Comparison of ENCODE assay signal across 8 cellular contexts in the genomic region with DNA sequence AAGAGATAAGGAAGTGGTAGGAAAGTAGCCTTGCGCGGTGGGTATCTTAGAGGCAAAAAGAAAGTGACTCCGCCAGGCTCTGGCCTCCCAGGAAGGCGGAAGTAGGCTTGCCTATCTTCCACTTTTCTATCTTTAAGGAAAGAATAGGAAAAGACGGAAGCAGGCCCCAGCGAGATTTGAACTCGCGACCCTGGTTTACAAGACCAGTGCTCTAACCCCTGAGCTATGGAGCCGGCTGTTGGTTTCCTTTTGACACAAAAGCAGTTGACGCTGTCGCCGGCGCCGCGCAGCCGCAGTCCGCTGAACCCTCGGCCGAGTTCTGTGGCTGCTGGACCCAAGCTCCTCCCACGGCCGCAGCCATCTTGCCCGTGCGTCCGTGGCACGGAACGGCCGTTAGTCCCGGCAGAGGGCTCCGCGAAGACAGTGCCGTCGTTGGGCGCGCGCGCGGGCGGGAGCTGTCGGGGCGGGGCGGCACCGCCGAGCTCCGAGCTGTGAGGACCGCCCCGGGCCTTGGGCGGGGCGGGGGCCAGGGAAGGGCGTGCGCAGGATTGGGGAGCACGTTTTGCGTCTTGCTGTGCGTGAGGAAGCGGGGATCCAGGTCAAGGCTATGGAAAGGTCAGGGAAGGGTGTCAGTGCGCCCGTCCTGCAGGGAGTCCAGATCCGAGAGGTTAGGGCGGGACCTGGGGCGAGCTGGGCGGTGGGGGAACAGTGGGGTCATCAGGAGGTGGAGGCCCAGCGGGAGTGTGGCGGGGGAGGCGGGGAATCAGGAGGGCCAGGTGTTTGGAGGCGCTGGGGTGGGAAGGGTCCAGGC. TPM values are rescaled to one million over a fixed set of nuclear protein-coding genes. Genes with fewer than 3 reads are reported as not detected.
DNase-seq lines count a peak whose midpoint lies in the region; ATAC-seq, FAIRE-seq and TF ChIP-seq lines count a peak whose summit lies in the region.

No MANE protein-coding gene starts in this region.

- in situ Hi-C loops in HepG2 (cut with HindIII; ENCODE audit: extremely low pct_ligation_motif_present, low pct_unique_long_range_greater_than_20kb), result no loop called here

- H4K20me1 ChIP-seq in HepG2 (ENCODE audit: insufficient read depth, low read length), result no peaks in the 10 kb centered on the region

- H3K27me3 ChIP-seq in HepG2 (ENCODE audit: control insufficient read depth in 1 of 2, insufficient read depth in 2 of 2, low read length in 2 of 2), result no peaks in the 10 kb centered on the region; a peak in 1 of 5 replicates

- BruUV-seq in HepG2 (replicated peaks; lab: Mats Ljungman, UMichigan), result no TSS peak

- peak in 1 of 2 experiments; percentile 51; a peak in 1 of 4 replicates for TF ChIP-seq POLR2A in HepG2 (IDR thresholded peaks at IDR 0.05; ENCODE audit: insufficient read depth in 1 of 2, low read depth in 2 of 2, low read length in 2 of 2)

- TF ChIP-seq CTCF in WI38 (IDR thresholded peaks at IDR 0.05; ENCODE audit: low read depth, low read length), result no peak
- TF ChIP-seq CTCF in HepG2 (CRISPR knock-in tag; IDR thresholded peaks at IDR 0.05), result peak; percentile 53

- CTCF ChIA-PET in HepG2 (lab: Yijun Ruan, JAX; ENCODE audit: low intra/inter-chr PET ratio, low total read pairs), result no interaction called here

- peak overlapping the region; percentile 85 for H3K9ac ChIP-seq in HepG2 (ENCODE audit: insufficient read depth, low read depth, low read length)

- H2AFZ ChIP-seq in HepG2 (ENCODE audit: low read length), result no peak overlapping the region

- POLR2A ChIA-PET in HepG2 (lab: Yijun Ruan, JAX), result interaction anchor here (0.6 to 7.2 kb wide), 10 partner anchors 8 to 381 kb away, joined by 3 to 104 read pairs (median 6); a partner anchor contains a TSS

- ATAC-seq in HG03175 (IDR thresholded peaks at IDR 0.05; ENCODE audit: unreplicated experiment) (peak; percentile 60), HepG2 (peak; percentile 65)

- FAIRE-seq in HepG2 (lab: Jason Lieb, UNC), result peak; percentile 12

- H3K4me1 ChIP-seq in HepG2 (ENCODE audit: insufficient read depth, low read length), result peaks cover 28% of the 10 kb centered on the region

- no peaks in the 10 kb centered on the region for H3K9me3 ChIP-seq in HepG2 (ENCODE audit: low read length)

- TF ChIP-seq RAD21 in HepG2 (CRISPR knock-in tag; IDR thresholded peaks at IDR 0.05), result 0 out of 2 replicates have a peak, but pooled peaks have one; percentile 13

- H3K27ac ChIP-seq in cingulate gyrus (ENCODE audit: low read depth, low read length), result peak overlapping the region; percentile 94
- peak overlapping the region; percentile 81 for H3K27ac ChIP-seq in HepG2 (ENCODE audit: extremely low read length, insufficient read depth, low read length)

- peak; percentile 96 for DNase-seq in activated naive CD4-positive, alpha-beta T cell treated with Interleukin-2 at 50 U/mL for 16 hours
- no peak for DNase-seq in activated naive CD4-positive, alpha-beta T cell (lab: John Stamatoyannopoulos, UW)
- peak; percentile 88 for DNase-seq in HepG2 (ENCODE audit: low spot score)
- DNase-seq in stimulated activated CD4-positive, alpha-beta T cell treated with anti-CD3 and anti-CD28 coated beads, Interleukin-4, amount 100 ng/mL, for 4 hours, result peak; percentile 90 to 93
- DNase-seq in stimulated activated naive CD4-positive, alpha-beta T cell treated with Interleukin-2 at 50 U/mL for 16 hours (lab: John Stamatoyannopoulos, UW), result no peak

- H3K79me2 ChIP-seq in HepG2 (ENCODE audit: insufficient read depth, low read length), result no peaks in the 10 kb centered on the region

- peak overlapping the region; percentile 92 for H3K4me2 ChIP-seq in HepG2 (ENCODE audit: low read depth, low read length)

- H3K4me3 ChIP-seq in WI38 (ENCODE audit: low read depth, low read length) (peak overlapping the region; percentile 82), HepG2 (replicated peaks in 1 of 3; ENCODE audit: insufficient read depth in 1 of 3, low read depth in 2 of 3, low read length in 3 of 3) (peak overlapping the region; percentile 80 to 93 (median 81))

- WGBS in HepG2 (ENCODE audit: low lambda C conversion rate), result 1% methylated on average over 25 of the region's 64 CpGs

- intact Hi-C loops in HepG2 (cut with micrococcal nuclease; ENCODE audit: unreplicated experiment), result no loop called here

- TF ChIP-seq EP300 in HepG2 (IDR thresholded peaks at IDR 0.05; ENCODE audit: low read depth in 2 of 2, low read length in 2 of 2) (0 out of 4 replicates have a peak, but pooled peaks of 1 of the 2 experiments have one; percentile 10), HepG2 (CRISPR knock-in tag; IDR thresholded peaks at IDR 0.05; ENCODE audit: borderline replicate concordance) (no peak)

- no peaks in the 10 kb centered on the region for H3K36me3 ChIP-seq in HepG2 (replicated peaks in 1 of 2; ENCODE audit: control insufficient read depth in 1 of 2, insufficient read depth in 2 of 2, low read length in 2 of 2)

RNA-seq across cellular contexts. Expression of a gene that starts 13.3 kb away (rescaled TPM):
- not detected in 2 replicates for total RNA-seq in HepG2 (2016; rRNA removed; fragmentation: Illumina TruSeq; extraction: Trizol)
- not detected in 2 replicates for total RNA-seq in HepG2 (2016; cell fraction: cytosol; rRNA removed; fragmentation: Illumina TruSeq; extraction: Trizol; ENCODE audit: low read depth)
- total RNA-seq in HepG2 (2016; cell fraction: insoluble cytoplasmic fraction; rRNA removed; fragmentation: Illumina TruSeq; extraction: Trizol), result not detected in 2 replicates
- not detected in 2 replicates for total RNA-seq in HepG2 (2016; cell fraction: membrane; rRNA removed; fragmentation: Illumina TruSeq; extraction: Trizol)
- total RNA-seq in HepG2 (2016; cell fraction: nucleus; rRNA removed; fragmentation: Illumina TruSeq; extraction: Trizol), result not detected in 2 replicates
- polyA plus RNA-seq in HepG2 (2011; rRNA removed), result 0.10 and 0.13 TPM in 2 replicates
- polyA plus RNA-seq in HepG2 (2011; cell fraction: cytosol; rRNA removed), result 0.11 and 0.13 TPM in 2 replicates
- polyA plus RNA-seq in HepG2 (2011; cell fraction: nucleus; rRNA removed), result 0.16 and 0.29 TPM in 2 replicates
- 0.13 TPM in 1 of 2 replicates, not detected in the other for polyA plus RNA-seq in HepG2 (2012)
- not detected in 2 replicates for polyA plus RNA-seq in HepG2 (2016; cell fraction: cytosol; fragmentation: Illumina TruSeq; extraction: Trizol; ENCODE audit: low read depth)
- not detected in 2 replicates for polyA plus RNA-seq in HepG2 (2016; cell fraction: insoluble cytoplasmic fraction; fragmentation: Illumina TruSeq; extraction: Trizol; ENCODE audit: low read depth)
- polyA plus RNA-seq in HepG2 (2016; cell fraction: membrane; fragmentation: Illumina TruSeq; extraction: Trizol; ENCODE audit: low read depth), result 0.23 TPM in 1 of 2 replicates, not detected in the other
- polyA plus RNA-seq in HepG2 (2016; cell fraction: nucleus; fragmentation: Illumina TruSeq; extraction: Trizol; ENCODE audit: insufficient read depth, low read depth), result not detected in 2 replicates
- polyA minus RNA-seq in HepG2 (2011; rRNA and poly(A)+ RNA removed; ENCODE audit: low replicate concordance), result 10.8 TPM in 1 of 2 replicates, not detected in the other
- 0.88 TPM in 1 of 2 replicates, not detected in the other for polyA minus RNA-seq in HepG2 (2011; cell fraction: cytosol; rRNA and poly(A)+ RNA removed)
- polyA minus RNA-seq in HepG2 (2011; cell fraction: nucleus; rRNA and poly(A)+ RNA removed), result 1.2 TPM in 1 of 2 replicates, not detected in the other

RNA-seq across cellular contexts. Expression of a gene that starts 31.4 kb away (rescaled TPM):
- 10.9 and 16.7 TPM in 2 replicates for total RNA-seq in HepG2 (2016; rRNA removed; fragmentation: Illumina TruSeq; extraction: Trizol)
- total RNA-seq in HepG2 (2016; cell fraction: cytosol; rRNA removed; fragmentation: Illumina TruSeq; extraction: Trizol; ENCODE audit: low read depth), result 3.4 and 3.6 TPM in 2 replicates
- total RNA-seq in HepG2 (2016; cell fraction: insoluble cytoplasmic fraction; rRNA removed; fragmentation: Illumina TruSeq; extraction: Trizol), result 12.4 and 16.7 TPM in 2 replicates
- 9.1 and 9.7 TPM in 2 replicates for total RNA-seq in HepG2 (2016; cell fraction: membrane; rRNA removed; fragmentation: Illumina TruSeq; extraction: Trizol)
- 11.4 and 13.1 TPM in 2 replicates for total RNA-seq in HepG2 (2016; cell fraction: nucleus; rRNA removed; fragmentation: Illumina TruSeq; extraction: Trizol)
- 10.2 and 10.9 TPM in 2 replicates for polyA plus RNA-seq in HepG2 (2011; rRNA removed)
- polyA plus RNA-seq in HepG2 (2011; cell fraction: cytosol; rRNA removed), result 5.4 and 6.4 TPM in 2 replicates
- 66.0 and 81.3 TPM in 2 replicates for polyA plus RNA-seq in HepG2 (2011; cell fraction: nucleus; rRNA removed)
- 10.5 and 10.9 TPM in 2 replicates for polyA plus RNA-seq in HepG2 (2012)
- 2.6 and 3.0 TPM in 2 replicates for polyA plus RNA-seq in HepG2 (2016; cell fraction: cytosol; fragmentation: Illumina TruSeq; extraction: Trizol; ENCODE audit: low read depth)
- 15.2 and 16.5 TPM in 2 replicates for polyA plus RNA-seq in HepG2 (2016; cell fraction: insoluble cytoplasmic fraction; fragmentation: Illumina TruSeq; extraction: Trizol; ENCODE audit: low read depth)
- polyA plus RNA-seq in HepG2 (2016; cell fraction: membrane; fragmentation: Illumina TruSeq; extraction: Trizol; ENCODE audit: low read depth), result 7.8 and 8.3 TPM in 2 replicates
- 28.6 and 33.8 TPM in 2 replicates for polyA plus RNA-seq in HepG2 (2016; cell fraction: nucleus; fragmentation: Illumina TruSeq; extraction: Trizol; ENCODE audit: insufficient read depth, low read depth)
- polyA minus RNA-seq in HepG2 (2011; rRNA and poly(A)+ RNA removed; ENCODE audit: low replicate concordance), result 7.5 and 14.8 TPM in 2 replicates
- polyA minus RNA-seq in HepG2 (2011; cell fraction: cytosol; rRNA and poly(A)+ RNA removed), result 3.3 and 3.7 TPM in 2 replicates
- 17.4 and 18.8 TPM in 2 replicates for polyA minus RNA-seq in HepG2 (2011; cell fraction: nucleus; rRNA and poly(A)+ RNA removed)

RNA-seq across cellular contexts. Expression of a gene that starts 44.3 kb away (rescaled TPM):
- total RNA-seq in HepG2 (2016; rRNA removed; fragmentation: Illumina TruSeq; extraction: Trizol), result not detected in 2 replicates
- total RNA-seq in HepG2 (2016; cell fraction: cytosol; rRNA removed; fragmentation: Illumina TruSeq; extraction: Trizol; ENCODE audit: low read depth), result not detected in 2 replicates
- total RNA-seq in HepG2 (2016; cell fraction: insoluble cytoplasmic fraction; rRNA removed; fragmentation: Illumina TruSeq; extraction: Trizol), result not detected in 2 replicates
- not detected in 2 replicates for total RNA-seq in HepG2 (2016; cell fraction: membrane; rRNA removed; fragmentation: Illumina TruSeq; extraction: Trizol)
- total RNA-seq in HepG2 (2016; cell fraction: nucleus; rRNA removed; fragmentation: Illumina TruSeq; extraction: Trizol), result not detected in 2 replicates
- polyA plus RNA-seq in HepG2 (2011; rRNA removed), result not detected in 2 replicates
- polyA plus RNA-seq in HepG2 (2011; cell fraction: cytosol; rRNA removed), result not detected in 2 replicates
- not detected in 2 replicates for polyA plus RNA-seq in HepG2 (2011; cell fraction: nucleus; rRNA removed)
- not detected in 2 replicates for polyA plus RNA-seq in HepG2 (2012)
- not detected in 2 replicates for polyA plus RNA-seq in HepG2 (2016; cell fraction: cytosol; fragmentation: Illumina TruSeq; extraction: Trizol; ENCODE audit: low read depth)
- not detected in 2 replicates for polyA plus RNA-seq in HepG2 (2016; cell fraction: insoluble cytoplasmic fraction; fragmentation: Illumina TruSeq; extraction: Trizol; ENCODE audit: low read depth)
- not detected in 2 replicates for polyA plus RNA-seq in HepG2 (2016; cell fraction: membrane; fragmentation: Illumina TruSeq; extraction: Trizol; ENCODE audit: low read depth)
- not detected in 2 replicates for polyA plus RNA-seq in HepG2 (2016; cell fraction: nucleus; fragmentation: Illumina TruSeq; extraction: Trizol; ENCODE audit: insufficient read depth, low read depth)
- polyA minus RNA-seq in HepG2 (2011; rRNA and poly(A)+ RNA removed; ENCODE audit: low replicate concordance), result not detected in 2 replicates
- not detected in 2 replicates for polyA minus RNA-seq in HepG2 (2011; cell fraction: cytosol; rRNA and poly(A)+ RNA removed)
- not detected in 2 replicates for polyA minus RNA-seq in HepG2 (2011; cell fraction: nucleus; rRNA and poly(A)+ RNA removed)

RNA-seq across cellular contexts. Expression of a gene that starts 52.0 kb away (rescaled TPM):
- 2,514 and 3,226 TPM in 2 replicates for total RNA-seq in HepG2 (2016; rRNA removed; fragmentation: Illumina TruSeq; extraction: Trizol)
- 4,063 and 4,402 TPM in 2 replicates for total RNA-seq in HepG2 (2016; cell fraction: cytosol; rRNA removed; fragmentation: Illumina TruSeq; extraction: Trizol; ENCODE audit: low read depth)
- total RNA-seq in HepG2 (2016; cell fraction: insoluble cytoplasmic fraction; rRNA removed; fragmentation: Illumina TruSeq; extraction: Trizol), result 2,554 and 3,310 TPM in 2 replicates
- total RNA-seq in HepG2 (2016; cell fraction: membrane; rRNA removed; fragmentation: Illumina TruSeq; extraction: Trizol), result 5,165 and 5,275 TPM in 2 replicates
- total RNA-seq in HepG2 (2016; cell fraction: nucleus; rRNA removed; fragmentation: Illumina TruSeq; extraction: Trizol), result 943 and 1,018 TPM in 2 replicates
- polyA plus RNA-seq in HepG2 (2011; rRNA removed), result 6,141 and 6,693 TPM in 2 replicates
- 6,517 and 7,296 TPM in 2 replicates for polyA plus RNA-seq in HepG2 (2011; cell fraction: cytosol; rRNA removed)
- polyA plus RNA-seq in HepG2 (2011; cell fraction: nucleus; rRNA removed), result 2,166 and 2,467 TPM in 2 replicates
- 4,104 and 4,114 TPM in 2 replicates for polyA plus RNA-seq in HepG2 (2012)
- 3,699 and 3,997 TPM in 2 replicates for polyA plus RNA-seq in HepG2 (2016; cell fraction: cytosol; fragmentation: Illumina TruSeq; extraction: Trizol; ENCODE audit: low read depth)
- 3,545 and 3,580 TPM in 2 replicates for polyA plus RNA-seq in HepG2 (2016; cell fraction: insoluble cytoplasmic fraction; fragmentation: Illumina TruSeq; extraction: Trizol; ENCODE audit: low read depth)
- 4,862 and 5,343 TPM in 2 replicates for polyA plus RNA-seq in HepG2 (2016; cell fraction: membrane; fragmentation: Illumina TruSeq; extraction: Trizol; ENCODE audit: low read depth)
- polyA plus RNA-seq in HepG2 (2016; cell fraction: nucleus; fragmentation: Illumina TruSeq; extraction: Trizol; ENCODE audit: insufficient read depth, low read depth), result 1,515 and 1,598 TPM in 2 replicates
- polyA minus RNA-seq in HepG2 (2011; rRNA and poly(A)+ RNA removed; ENCODE audit: low replicate concordance), result 10,364 and 11,951 TPM in 2 replicates
- polyA minus RNA-seq in HepG2 (2011; cell fraction: cytosol; rRNA and poly(A)+ RNA removed), result 2,548 and 2,636 TPM in 2 replicates
- 1,064 and 1,481 TPM in 2 replicates for polyA minus RNA-seq in HepG2 (2011; cell fraction: nucleus; rRNA and poly(A)+ RNA removed)

Comparison
In these comparisons a context has a peak if more than half of its experiments do, and no peak if none do; other contexts are left out.
1. DNase-seq: peak in activated naive CD4-positive, alpha-beta T cell treated with Interleukin-2 at 50 U/mL for 16 hours (single experiment), HepG2 (single experiment) and stimulated activated CD4-positive, alpha-beta T cell treated with anti-CD3 and anti-CD28 coated beads, Interleukin-4, amount 100 ng/mL, for 4 hours (2 of 2); none in activated naive CD4-positive, alpha-beta T cell (0 of 4) and stimulated activated naive CD4-positive, alpha-beta T cell treated with Interleukin-2 at 50 U/mL for 16 hours (single experiment).